In genomic region chr1:226691257-226691656, GRCh38 we compare ENCODE assay signal across 7 cellular contexts. TPM values are rescaled to one million over a fixed set of nuclear protein-coding genes. Genes with fewer than 3 reads are reported as not detected.
A peak's percentile ranks its signal among the peaks of the same experiment; 100 is the strongest.
DNase-seq lines count a peak whose midpoint lies in the region; ATAC-seq and TF ChIP-seq lines count a peak whose summit lies in the region.

No MANE protein-coding gene starts in this region.

- intact Hi-C loops in left ventricle myocardium inferior (cut with micrococcal nuclease): no loop called here

- H3K27me3 ChIP-seq in left ventricle myocardium inferior (ENCODE audit: low read depth): no peaks in the 10 kb centered on the region

- H3K4me1 ChIP-seq in left ventricle myocardium inferior: peaks cover 96% of the 10 kb centered on the region

- DNase-seq in activated CD4-positive, alpha-beta T cell treated with anti-CD3 and anti-CD28 coated beads for 48 hours: peak; percentile 61
- DNase-seq in left ventricle myocardium inferior (no peak), substantia nigra (lab: John Stamatoyannopoulos, UW) (no peak), NK-92 (lab: John Stamatoyannopoulos, UW; ENCODE audit: unreplicated experiment) (no peak), Kasumi-1 (lab: John Stamatoyannopoulos, UW) (no peak), NCI-H2029 treated with DMSO at 0.1 percent for 48 hours (lab: John Stamatoyannopoulos, UW) (no peak)

- no peak overlapping the region for H3K4me3 ChIP-seq in left ventricle myocardium inferior

- TF ChIP-seq CTCF in left ventricle myocardium inferior (IDR thresholded peaks at IDR 0.05; ENCODE audit: borderline replicate concordance): no peak

- no peaks in the 10 kb centered on the region for H3K9me3 ChIP-seq in left ventricle myocardium inferior (replicated peaks)

- H3K36me3 ChIP-seq in left ventricle myocardium inferior: no peaks in the 10 kb centered on the region

- H3K27ac ChIP-seq in left ventricle myocardium inferior (replicated peaks) (peak overlapping the region; percentile 76), substantia nigra (ENCODE audit: low read depth, low read length, poor library complexity, severe bottlenecking) (peak overlapping the region; percentile 12)

- ATAC-seq in HG02840 (IDR thresholded peaks at IDR 0.05; ENCODE audit: low FRiP score, unreplicated experiment): peak; percentile 55

RNA-seq across cellular contexts. Expression of gene ITPKB, which starts 47.8 kb away (rescaled TPM):
- total RNA-seq in left ventricle myocardium inferior: 15.7 TPM
